ENCODE assay signal across 16 cellular contexts in the genomic region with DNA sequence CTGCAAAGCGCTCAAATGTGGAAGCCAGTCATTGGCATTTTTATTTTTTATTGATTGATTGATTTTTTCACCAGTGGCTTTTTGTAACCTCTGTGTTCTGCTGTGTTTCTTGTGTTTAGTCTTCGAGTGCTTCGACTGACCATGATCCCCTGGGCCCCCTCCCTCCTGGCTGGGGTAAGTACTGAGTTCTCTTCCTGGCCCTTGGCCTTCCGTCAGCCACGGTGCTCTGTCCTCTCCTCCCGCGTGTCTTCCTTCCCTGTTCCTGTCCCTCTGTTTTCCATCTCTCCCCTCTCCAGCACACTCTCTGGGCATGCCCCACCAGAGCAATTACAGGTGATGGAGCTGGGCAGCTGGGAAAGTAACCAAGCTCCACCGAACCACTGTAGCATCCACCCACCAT. TPM values are rescaled to one million over a fixed set of nuclear protein-coding genes. Genes with fewer than 3 reads are reported as not detected.
DNase-seq lines count a peak whose midpoint lies in the region; ATAC-seq and TF ChIP-seq lines count a peak whose summit lies in the region.
"Had no signal": no experiment of that assay in that cellular context is flagged by ENCODE, and none has a peak within 500 bp of the region (broad histone marks: within the 10 kb centered on the region; RNA-seq: fewer than 3 reads in every experiment).

No MANE protein-coding gene starts in this region.

- peaks cover 0 to 67% of the 10 kb centered on the region in 2 donors for H3K4me1 ChIP-seq in right atrium auricular region
- peaks cover 13% of the 10 kb centered on the region for H3K4me1 ChIP-seq in rectal smooth muscle tissue (ENCODE audit: control insufficient read depth, insufficient read depth, low read length)
- H3K4me1 ChIP-seq in endodermal cell (ENCODE audit: control insufficient read depth, insufficient read depth, low read length), result no peaks in the 10 kb centered on the region
- H3K4me1 ChIP-seq: BE2C had no signal

- H3K27me3 Mint-ChIP-seq in endodermal cell (ENCODE audit: insufficient read depth), result no peaks in the 10 kb centered on the region
- H3K27me3 Mint-ChIP-seq: activated CD4-positive, alpha-beta T cell treated with anti-CD3 and anti-CD28 coated beads, Interleukin-2, amount 10 ng/mL, durations not matched to agents 24 days and 14 days had no signal

- WGBS in endodermal cell (ENCODE audit: insufficient coverage in 1 of 2, insufficient read length in 1 of 2), 2 experiments, result 83 to 89% methylated on average over 3 to 8 of the region's 8 CpGs

- no peaks in the 10 kb centered on the region for H3K9me3 Mint-ChIP-seq in endodermal cell
- H3K9me3 Mint-ChIP-seq: activated CD4-positive, alpha-beta T cell treated with anti-CD3 and anti-CD28 coated beads, Interleukin-2, amount 10 ng/mL, durations not matched to agents 24 days and 14 days; HFFc6 had no signal

- H3K9me3 ChIP-seq in right atrium auricular region (no peaks in the 10 kb centered on the region), endodermal cell (ENCODE audit: control insufficient read depth, low read length) (no peaks in the 10 kb centered on the region)
- H3K9me3 ChIP-seq: BE2C had no signal

- TF ChIP-seq CTCF in AG09309 (IDR thresholded peaks at IDR 0.05; ENCODE audit: control insufficient read depth, insufficient read depth, low read depth, low read length, missing control alignments), result no peak
- no peak for TF ChIP-seq CTCF in right atrium auricular region (IDR thresholded peaks at IDR 0.05)
- no peak for TF ChIP-seq CTCF in endodermal cell (conservative IDR thresholded peaks at IDR 0.05)

- H3K4me3 ChIP-seq in AG09309 (ENCODE audit: control insufficient read depth, low read depth, low read length) (peak overlapping the region; percentile 30), right atrium auricular region (peak overlapping the region; percentile 20 to 35), rectal smooth muscle tissue (ENCODE audit: low read length) (peak overlapping the region; percentile 36), endodermal cell (ENCODE audit: low read length) (no peak overlapping the region)

- H3K36me3 ChIP-seq in right atrium auricular region (no peaks in the 10 kb centered on the region), rectal smooth muscle tissue (ENCODE audit: control insufficient read depth, insufficient read depth, low read length) (peaks cover 5% of the 10 kb centered on the region), endodermal cell (ENCODE audit: control insufficient read depth, insufficient read depth, low read length) (peaks cover 14% of the 10 kb centered on the region)
- H3K36me3 ChIP-seq: BE2C had no signal

- DNase-seq in AG09309 (ENCODE audit: low read depth), result no peak
- no peak for DNase-seq in right atrium auricular region (ENCODE audit: low spot score)
- no peak for DNase-seq in endodermal cell
- DNase-seq in NAMALWA (ENCODE audit: low spot score), result no peak
- DNase-seq: activated CD4-positive, alpha-beta T cell treated with anti-CD3 and anti-CD28 coated beads, Interleukin-2, amount 10 ng/mL, durations not matched to agents 24 days and 14 days; activated gamma-delta T cell; BE2C; HFFc6; NCI-H2029 treated with DMSO at 0.1 percent for 48 hours; small intestine had no signal

- peaks cover 9% of the 10 kb centered on the region for H3K4me1 Mint-ChIP-seq in endodermal cell
- H3K4me1 Mint-ChIP-seq: activated CD4-positive, alpha-beta T cell treated with anti-CD3 and anti-CD28 coated beads, Interleukin-2, amount 10 ng/mL, durations not matched to agents 24 days and 14 days had no signal

- H3K4me3 Mint-ChIP-seq in endodermal cell, result no peak overlapping the region
- H3K4me3 Mint-ChIP-seq: activated CD4-positive, alpha-beta T cell treated with anti-CD3 and anti-CD28 coated beads, Interleukin-2, amount 10 ng/mL, durations not matched to agents 24 days and 14 days; HFFc6 had no signal

- H3K27ac ChIP-seq in angular gyrus (ENCODE audit: low read depth, low read length) (peak overlapping the region; percentile 42), right atrium auricular region (peak overlapping the region; percentile 74 to 87), rectal smooth muscle tissue (ENCODE audit: low read depth, low read length) (peak overlapping the region; percentile 56), endodermal cell (ENCODE audit: low read depth, low read length) (no peak overlapping the region)
- H3K27ac ChIP-seq: KMS-11 had no signal

- H3K9ac ChIP-seq in rectal smooth muscle tissue (ENCODE audit: low read length) (no peak overlapping the region), endodermal cell (ENCODE audit: extremely low read depth, low read length, poor library complexity, severe bottlenecking) (no peak overlapping the region)
- H3K9ac ChIP-seq: KMS-11 had no signal

- H3K36me3 Mint-ChIP-seq in endodermal cell (ENCODE audit: low read depth), result peaks cover 22% of the 10 kb centered on the region

- no peak overlapping the region for H3K27ac Mint-ChIP-seq in endodermal cell
- H3K27ac Mint-ChIP-seq: activated CD4-positive, alpha-beta T cell treated with anti-CD3 and anti-CD28 coated beads, Interleukin-2, amount 10 ng/mL, durations not matched to agents 24 days and 14 days; HFFc6 had no signal

- no peaks in the 10 kb centered on the region for H3K27me3 ChIP-seq in right atrium auricular region
- no peaks in the 10 kb centered on the region for H3K27me3 ChIP-seq in rectal smooth muscle tissue (ENCODE audit: control insufficient read depth, insufficient read depth, low read length)
- H3K27me3 ChIP-seq in endodermal cell (ENCODE audit: control insufficient read depth, insufficient read depth, low read length, poor library complexity, severe bottlenecking), result no peaks in the 10 kb centered on the region
- H3K27me3 ChIP-seq: BE2C had no signal

- ATAC-seq in HG03457 (IDR thresholded peaks at IDR 0.05; ENCODE audit: unreplicated experiment), result no peak
- ATAC-seq in GM21526 (IDR thresholded peaks at IDR 0.05; ENCODE audit: low FRiP score, unreplicated experiment), result no peak
- ATAC-seq: SK-N-SH treated with all-trans-retinoic acid at 6 μM for 48 hours had no signal

RNA-seq across cellular contexts. Expression of a gene that starts 25.8 kb away (rescaled TPM):
- total RNA-seq in right atrium auricular region, result under 1 TPM in 1 of 2 donors, not detected in 1; 0.47 TPM
- 1 to 10 TPM; 2.0 to 2.2 TPM for total RNA-seq in endodermal cell
- polyA plus RNA-seq in endodermal cell (2013, experiment 1 of 2), result 10.1 TPM
- 14.7 TPM for polyA plus RNA-seq in endodermal cell (2013, experiment 2 of 2)
